ENCODE assay signal across 1 cellular context in the genomic region with DNA sequence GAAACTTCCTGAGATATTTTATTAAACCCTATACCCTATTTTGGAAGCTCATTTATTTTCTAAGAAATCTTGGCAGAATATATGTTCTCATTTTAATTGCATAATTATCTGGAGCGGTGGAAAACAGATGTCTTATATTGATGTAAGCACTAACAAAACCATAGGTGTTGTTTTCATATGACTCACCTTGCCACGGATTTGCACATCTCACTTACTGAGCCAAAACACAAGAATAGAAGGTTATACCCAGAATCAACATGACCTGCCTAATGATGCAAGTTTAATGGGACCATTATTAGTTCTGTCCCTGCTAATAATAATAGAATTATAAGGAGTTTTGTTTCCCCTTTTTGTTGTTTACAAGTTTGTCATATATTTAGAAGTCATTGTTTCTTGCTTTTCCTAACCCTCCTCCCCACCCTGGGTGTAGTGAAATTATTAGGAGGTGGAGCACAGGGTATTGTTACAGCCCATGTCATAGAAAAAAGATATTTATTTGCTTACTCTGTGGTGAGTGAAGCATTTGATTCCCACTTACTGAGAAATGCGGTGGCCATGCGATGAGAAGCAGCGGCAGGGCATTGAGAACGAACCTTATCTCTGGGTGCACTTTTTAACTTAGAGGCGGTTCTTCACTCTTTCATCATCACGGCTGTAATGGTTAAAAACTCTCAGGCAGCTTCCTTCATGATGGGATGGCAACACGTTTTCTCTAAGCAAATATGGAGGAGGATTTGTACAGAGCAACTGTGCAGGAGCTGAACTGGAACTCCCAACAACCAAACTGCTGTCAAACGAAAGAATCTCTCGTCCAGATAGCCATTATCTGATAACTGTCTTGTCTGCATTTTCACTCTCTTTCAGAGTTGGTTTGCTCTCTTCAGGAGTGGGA.
TF ChIP-seq lines count a peak whose summit lies in the region.

No MANE protein-coding gene starts in this region.

TF ChIP-seq in H1, 55 proteins besides CTCF, POLR2A, EP300 and RAD21:
- TF ChIP-seq RFX5 (IDR thresholded peaks at IDR 0.05; ENCODE audit: borderline replicate concordance, low read depth, low read length) (no peak), NRF1 (IDR thresholded peaks at IDR 0.05; ENCODE audit: low read depth, low read length) (no peak), ZNF274 (IDR thresholded peaks at IDR 0.05; ENCODE audit: borderline replicate concordance, extremely low read depth, low read length) (no peak), NANOG (IDR thresholded peaks at IDR 0.05; ENCODE audit: insufficient read depth, low read depth, low read length, poor library complexity, severe bottlenecking) (no peak), SIRT6 (IDR thresholded peaks at IDR 0.05; ENCODE audit: low read length) (no peak), SP1 (IDR thresholded peaks at IDR 0.05; ENCODE audit: low read depth, low read length) (no peak), YY1 (IDR thresholded peaks at IDR 0.05; ENCODE audit: low read depth, low read length) (no peak), SP4 (IDR thresholded peaks at IDR 0.05; ENCODE audit: low read length) (no peak), TEAD4 (IDR thresholded peaks at IDR 0.05; ENCODE audit: low read depth, low read length) (no peak), CHD1 (IDR thresholded peaks at IDR 0.05; ENCODE audit: low read depth, low read length) (no peak), ASH2L (IDR thresholded peaks at IDR 0.05; ENCODE audit: low read length) (no peak), CREB1 (IDR thresholded peaks at IDR 0.05) (no peak), CHD2 (IDR thresholded peaks at IDR 0.05; ENCODE audit: low read length) (no peak), GABPA (IDR thresholded peaks at IDR 0.05; ENCODE audit: borderline replicate concordance, insufficient read depth, low read length) (no peak), POU5F1 (IDR thresholded peaks at IDR 0.05; ENCODE audit: low read depth, low read length) (no peak), TAF1 (IDR thresholded peaks at IDR 0.05; ENCODE audit: low read depth, low read length) (no peak)
TF ChIP-seq in H1: peak in this region for 0.
